In the genomic region with DNA sequence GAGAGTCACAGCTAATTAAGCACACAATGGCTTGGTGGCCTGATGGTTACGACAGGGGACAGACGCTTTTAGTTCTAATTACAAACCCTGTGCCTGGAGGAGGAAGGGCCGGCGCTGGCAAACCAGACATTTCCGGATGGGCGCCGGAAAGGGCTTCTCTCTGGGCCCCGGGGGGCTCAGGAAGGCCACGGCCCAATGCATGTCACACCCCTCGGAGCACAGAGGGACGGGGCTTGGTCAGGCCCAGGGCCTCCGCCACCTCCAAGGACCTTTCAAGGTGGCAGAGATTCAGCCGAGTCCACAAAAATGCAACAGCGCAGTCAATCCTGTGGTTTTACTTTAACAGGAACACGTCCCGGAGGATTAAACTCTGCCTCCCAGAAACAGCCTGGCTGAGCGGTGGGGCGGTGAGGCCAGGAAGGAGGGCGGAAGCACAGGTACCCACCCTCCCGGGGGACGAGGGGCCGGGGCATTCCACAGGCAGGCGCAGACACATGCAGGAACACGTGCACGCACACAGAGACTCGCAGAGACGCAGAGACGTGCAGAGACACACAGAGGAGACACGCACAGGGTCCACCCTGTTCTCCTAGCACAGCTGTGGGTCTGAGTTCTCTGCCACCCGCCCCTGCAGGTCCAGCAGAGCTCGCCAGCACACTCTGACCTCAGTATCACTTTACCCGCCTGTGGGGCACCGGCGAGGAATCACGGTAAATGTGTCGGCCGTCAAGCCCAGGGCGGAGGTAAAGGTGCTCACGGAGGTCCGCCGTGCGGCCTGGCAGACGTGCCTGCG, we compare ENCODE assay signal across 29 cellular contexts. TPM values are rescaled to one million over a fixed set of nuclear protein-coding genes. Genes with fewer than 3 reads are reported as not detected.
DNase-seq lines count a peak whose midpoint lies in the region; ATAC-seq and TF ChIP-seq lines count a peak whose summit lies in the region.
"Had no signal": no experiment of that assay in that cellular context is flagged by ENCODE, and none has a peak within 500 bp of the region (broad histone marks: within the 10 kb centered on the region; RNA-seq: fewer than 3 reads in every experiment).

No MANE protein-coding gene starts in this region.

- H3K4me3 ChIP-seq in thoracic aorta, result peak overlapping the region; percentile 53
- H3K4me3 ChIP-seq: left lung, pancreas, sigmoid colon, tibial nerve had no signal

- no peaks in the 10 kb centered on the region for H3K27me3 ChIP-seq in thoracic aorta (replicated peaks; ENCODE audit: insufficient read depth)

- DNase-seq in activated naive CD4-positive, alpha-beta T cell treated with anti-CD3 and anti-CD28 coated beads, Interleukin-2, amount 50 U/mL, for 16 hours, result no peak
- DNase-seq in cortex of kidney (lab: John Stamatoyannopoulos, UW) (peak; percentile 33), mucosa of gallbladder (ENCODE audit: low spot score) (peak; percentile 61), thoracic aorta (ENCODE audit: low spot score) (no peak), NOMO-1 treated with DMSO at 0.1 percent for 48 hours (lab: John Stamatoyannopoulos, UW; ENCODE audit: unreplicated experiment) (no peak), erythroblast (lab: John Stamatoyannopoulos, UW) (no peak)
- DNase-seq: 8988T; activated CD4-positive, alpha-beta T cell treated with anti-CD3 and anti-CD28 coated beads, Interleukin-2, amount 50 U/mL, for 48 hours; activated CD4-positive, CD25-positive, alpha-beta regulatory T cell; activated CD8-positive, alpha-beta memory T cell treated with anti-CD3 and anti-CD28 coated beads, Interleukin-2, amount 50 U/mL, for 48 hours; activated naive CD8-positive, alpha-beta T cell treated with anti-CD3 and anti-CD28 coated beads for 36 hours; foreskin fibroblast; heart right ventricle; Karpas-422; left lung; natural killer cell; NCI-H1092; NCI-H1930; NCI-H2227 treated with DMSO at 0.1 percent for 48 hours; sigmoid colon; T1000 had no signal

- TF ChIP-seq POLR2A in erythroblast (IDR thresholded peaks at IDR 0.05; ENCODE audit: low read length), result no peak

- no peaks in the 10 kb centered on the region for H3K36me3 Mint-ChIP-seq in activated naive CD4-positive, alpha-beta T cell treated with anti-CD3 and anti-CD28 coated beads, Interleukin-2, amount 50 U/mL, for 24 hours
- H3K36me3 Mint-ChIP-seq: activated naive CD8-positive, alpha-beta T cell treated with anti-CD3 and anti-CD28 coated beads for 36 hours; mesothelial cell of epicardium; natural killer cell had no signal

- peaks cover 3 to 11% of the 10 kb centered on the region in 2 donors for H3K4me1 ChIP-seq in thoracic aorta (ENCODE audit: control insufficient read depth in 1 of 2, low read depth in 2 of 2)
- H3K4me1 ChIP-seq: heart right ventricle, left lung, pancreas, sigmoid colon had no signal

- ATAC-seq in thoracic aorta (ENCODE audit: insufficient number of reproducible peaks, low FRiP score, low read depth) (no peak), GM19463 (IDR thresholded peaks at IDR 0.05; ENCODE audit: unreplicated experiment) (no peak)
- ATAC-seq: activated T-helper 17 cell treated with anti-CD3 and anti-CD28 coated beads, Interleukin-2, amount 50 U/mL, for 72 hours; pancreas had no signal

- peaks cover 7% of the 10 kb centered on the region for H3K27me3 Mint-ChIP-seq in activated naive CD4-positive, alpha-beta T cell treated with anti-CD3 and anti-CD28 coated beads, Interleukin-2, amount 50 U/mL, for 24 hours

- H3K4me1 Mint-ChIP-seq in activated naive CD4-positive, alpha-beta T cell treated with anti-CD3 and anti-CD28 coated beads, Interleukin-2, amount 50 U/mL, for 24 hours, result no peaks in the 10 kb centered on the region
- H3K4me1 Mint-ChIP-seq: activated T-helper 17 cell treated with anti-CD3 and anti-CD28 coated beads, Interleukin-2, amount 50 U/mL, for 72 hours; mesothelial cell of epicardium had no signal

- H3K27ac Mint-ChIP-seq in activated naive CD4-positive, alpha-beta T cell treated with anti-CD3 and anti-CD28 coated beads, Interleukin-2, amount 50 U/mL, for 24 hours, result no peak overlapping the region
- H3K27ac Mint-ChIP-seq: activated naive CD8-positive, alpha-beta T cell treated with anti-CD3 and anti-CD28 coated beads for 36 hours; activated T-helper 17 cell treated with anti-CD3 and anti-CD28 coated beads, Interleukin-2, amount 50 U/mL, for 72 hours; mesothelial cell of epicardium; natural killer cell; stimulated activated naive CD8-positive, alpha-beta T cell treated with anti-CD3 and anti-CD28 coated beads, Interleukin-15, Interleukin-2, amounts not matched to agents 100 ng/mL and 50 ng/mL, for 24 hours had no signal

- H3K4me3 Mint-ChIP-seq in activated naive CD4-positive, alpha-beta T cell treated with anti-CD3 and anti-CD28 coated beads, Interleukin-2, amount 50 U/mL, for 24 hours, result peak overlapping the region; percentile 26
- H3K4me3 Mint-ChIP-seq: activated naive CD8-positive, alpha-beta T cell treated with anti-CD3 and anti-CD28 coated beads for 36 hours; activated T-helper 17 cell treated with anti-CD3 and anti-CD28 coated beads, Interleukin-2, amount 50 U/mL, for 72 hours; mesothelial cell of epicardium; natural killer cell; stimulated activated naive CD8-positive, alpha-beta T cell treated with anti-CD3 and anti-CD28 coated beads, Interleukin-15, Interleukin-2, amounts not matched to agents 100 ng/mL and 50 ng/mL, for 24 hours had no signal

- H3K9me3 Mint-ChIP-seq in activated naive CD4-positive, alpha-beta T cell treated with anti-CD3 and anti-CD28 coated beads, Interleukin-2, amount 50 U/mL, for 24 hours, result no peaks in the 10 kb centered on the region
- H3K9me3 Mint-ChIP-seq: activated naive CD8-positive, alpha-beta T cell treated with anti-CD3 and anti-CD28 coated beads for 36 hours; activated T-helper 17 cell treated with anti-CD3 and anti-CD28 coated beads, Interleukin-2, amount 50 U/mL, for 72 hours; natural killer cell; stimulated activated naive CD8-positive, alpha-beta T cell treated with anti-CD3 and anti-CD28 coated beads, Interleukin-15, Interleukin-2, amounts not matched to agents 100 ng/mL and 50 ng/mL, for 24 hours had no signal

- no peak for TF ChIP-seq CTCF in thoracic aorta (IDR thresholded peaks at IDR 0.05)

- no peak overlapping the region for H3K27ac ChIP-seq in thoracic aorta
- H3K27ac ChIP-seq: epithelial cell of prostate, left lung, pancreas, sigmoid colon had no signal

- H3K36me3 ChIP-seq in thoracic aorta, result no peaks in the 10 kb centered on the region
- H3K36me3 ChIP-seq: heart right ventricle, left lung, pancreas, sigmoid colon, tibial nerve had no signal

- no peaks in the 10 kb centered on the region for H3K9me3 ChIP-seq in thoracic aorta
- H3K9me3 ChIP-seq: heart right ventricle, left lung, pancreas, sigmoid colon, tibial nerve had no signal

RNA-seq across cellular contexts. Expression of a gene that starts 23.0 kb away (rescaled TPM):
- total RNA-seq in mucosa of gallbladder (537 TPM), thoracic aorta (1 to 10 TPM; 1.6 to 1.8 TPM)

RNA-seq across cellular contexts. Expression of a gene that starts 58.3 kb away (rescaled TPM):
- total RNA-seq in mucosa of gallbladder (71.6 TPM), thoracic aorta (10 to 100 TPM; 34.5 to 79.7 TPM)

Comparison
In these comparisons a context has a peak if more than half of its experiments do, and no peak if none do; other contexts are left out.
1. DNase-seq: peak in cortex of kidney (single experiment) and mucosa of gallbladder (single experiment); none in activated naive CD4-positive, alpha-beta T cell treated with anti-CD3 and anti-CD28 coated beads, Interleukin-2, amount 50 U/mL, for 16 hours (single experiment), thoracic aorta (single experiment), NOMO-1 treated with DMSO at 0.1 percent for 48 hours (single experiment) and erythroblast (0 of 2).
2. RNA of a gene that starts 23.0 kb away (total RNA-seq): 537 TPM in mucosa of gallbladder (single experiment); 1.6 to 1.8 TPM in thoracic aorta; every median in the first group is over 100 times any median in the second.